Comparison of ENCODE assay signal across 23 cellular contexts in genomic region chr2:188503975-188504374, GRCh38.
DNase-seq lines count a peak whose midpoint lies in the region; ATAC-seq, FAIRE-seq and TF ChIP-seq lines count a peak whose summit lies in the region.
"Had no signal": no experiment of that assay in that cellular context is flagged by ENCODE, and none has a peak within 500 bp of the region (broad histone marks: within the 10 kb centered on the region; RNA-seq: fewer than 3 reads in every experiment).

No MANE protein-coding gene starts in this region.

- H3F3A ChIP-seq in neural cell (ENCODE audit: insufficient read depth, low read length, poor library complexity, severe bottlenecking) = no peaks in the 10 kb centered on the region

- no peaks in the 10 kb centered on the region for H4K20me1 ChIP-seq in neural cell (ENCODE audit: insufficient read depth)
- H4K20me1 ChIP-seq: BLaER1 had no signal

- DNase-seq in Kasumi-1 (lab: John Stamatoyannopoulos, UW) = no peak
- DNase-seq in HCEC 1CT = no peak
- no peak for DNase-seq in C1 segment of cervical spinal cord (lab: John Stamatoyannopoulos, UW)
- no peak for DNase-seq in activated T-cell treated with anti-CD3 and anti-CD28 coated beads, Interleukin-2, amount 50 U/mL, for 1 hour
- DNase-seq: 8988T; ACHN; BE2C; Caco-2; Calu3; CD4-positive, alpha-beta T cell; CD8-positive, alpha-beta T cell; DND-41; GDM1 had no signal

- H3K27me3 ChIP-seq in neural cell (ENCODE audit: insufficient read depth, low read depth, low read length) = no peaks in the 10 kb centered on the region
- H3K27me3 ChIP-seq: BE2C, BLaER1 had no signal

- no peak overlapping the region for H3K4me3 ChIP-seq in neural cell (ENCODE audit: low read length)
- H3K4me3 ChIP-seq: BLaER1, GM12878 had no signal

- no peak for TF ChIP-seq RAD21 in neural cell (conservative IDR thresholded peaks at IDR 0.05)

- no peaks in the 10 kb centered on the region for H3K9me3 ChIP-seq in neural cell (ENCODE audit: low read length)
- H3K9me3 ChIP-seq: BE2C, BLaER1, Caco-2 had no signal

- peak; percentile 65 for TF ChIP-seq EP300 in neural cell (conservative IDR thresholded peaks at IDR 0.05; ENCODE audit: poor library complexity, severe bottlenecking)

- no peaks in the 10 kb centered on the region for H3K36me3 ChIP-seq in neural cell (ENCODE audit: insufficient read depth, low read length)
- H3K36me3 ChIP-seq: BE2C, BLaER1 had no signal

- ATAC-seq in SK-N-SH treated with all-trans-retinoic acid at 6 μM for 48 hours = no peak
- ATAC-seq: CD8-positive, alpha-beta T cell; GM12878 had no signal

- no peak for TF ChIP-seq CTCF in neural cell (IDR thresholded peaks at IDR 0.05; ENCODE audit: poor library complexity, severe bottlenecking)

- no peaks in the 10 kb centered on the region for H3K9me2 ChIP-seq in neural cell (ENCODE audit: insufficient read depth, low read length)

- FAIRE-seq in G401.6 (lab: Jason Lieb, UNC) = peak; percentile 52
- FAIRE-seq: A204.1, D721Med, GM12878, GM12892, GM18507 had no signal

- H3K79me2 ChIP-seq in neural cell (replicated peaks; ENCODE audit: insufficient read depth, low read length) = no peaks in the 10 kb centered on the region

- no peak overlapping the region for H3K27ac ChIP-seq in neural cell (ENCODE audit: low read length)
- H3K27ac ChIP-seq: BLaER1, C4-2B had no signal

- H3K9ac ChIP-seq in neural cell (ENCODE audit: low read length) = no peak overlapping the region
- H3K9ac ChIP-seq: BLaER1 had no signal

- H3K4me2 ChIP-seq in neural cell (ENCODE audit: low read length) = no peak overlapping the region
- H3K4me2 ChIP-seq: BLaER1 had no signal

- no peak overlapping the region for H2AFZ ChIP-seq in neural cell (ENCODE audit: low read depth, low read length)

TF ChIP-seq in SK-N-SH treated with all-trans-retinoic acid at 6 μM for 48 hours, 23 proteins besides CTCF, POLR2A, EP300 and RAD21:
- no peak for TF ChIP-seq PPARA (CRISPR knock-in tag; IDR thresholded peaks at IDR 0.05; ENCODE audit: borderline replicate concordance)
- TF ChIP-seq GLIS3 (CRISPR knock-in tag; IDR thresholded peaks at IDR 0.05) = no peak
- no peak for TF ChIP-seq ZNF8 (CRISPR knock-in tag; IDR thresholded peaks at IDR 0.05)
- TF ChIP-seq, protein P1, sequence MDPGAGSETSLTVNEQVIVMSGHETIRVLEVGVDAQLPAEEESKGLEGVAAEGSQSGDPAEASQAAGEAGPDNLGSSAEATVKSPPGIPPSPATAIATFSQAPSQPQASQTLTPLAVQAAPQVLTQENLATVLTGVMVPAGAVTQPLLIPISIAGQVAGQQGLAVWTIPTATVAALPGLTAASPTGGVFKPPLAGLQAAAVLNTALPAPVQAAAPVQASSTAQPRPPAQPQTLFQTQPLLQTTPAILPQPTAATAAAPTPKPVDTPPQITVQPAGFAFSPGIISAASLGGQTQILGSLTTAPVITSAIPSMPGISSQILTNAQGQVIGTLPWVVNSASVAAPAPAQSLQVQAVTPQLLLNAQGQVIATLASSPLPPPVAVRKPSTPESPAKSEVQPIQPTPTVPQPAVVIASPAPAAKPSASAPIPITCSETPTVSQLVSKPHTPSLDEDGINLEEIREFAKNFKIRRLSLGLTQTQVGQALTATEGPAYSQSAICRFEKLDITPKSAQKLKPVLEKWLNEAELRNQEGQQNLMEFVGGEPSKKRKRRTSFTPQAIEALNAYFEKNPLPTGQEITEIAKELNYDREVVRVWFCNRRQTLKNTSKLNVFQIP (CRISPR knock-in tag; IDR thresholded peaks at IDR 0.05; ENCODE audit: borderline replicate concordance, low read depth) = no peak
- no peak for TF ChIP-seq ZNF565 (CRISPR knock-in tag; conservative IDR thresholded peaks at IDR 0.05; ENCODE audit: low read depth)
- no peak for TF ChIP-seq OSR1 (CRISPR knock-in tag; IDR thresholded peaks at IDR 0.05)
- no peak for TF ChIP-seq TCF4 (CRISPR knock-in tag; IDR thresholded peaks at IDR 0.05; ENCODE audit: borderline replicate concordance)
- peak; percentile 49; the same call in 1 of the 2 replicates for TF ChIP-seq ISL1 (CRISPR knock-in tag; IDR thresholded peaks at IDR 0.05)

TF ChIP-seq in neural cell, 6 proteins besides CTCF, POLR2A, EP300 and RAD21:
- TF ChIP-seq, protein P2, sequence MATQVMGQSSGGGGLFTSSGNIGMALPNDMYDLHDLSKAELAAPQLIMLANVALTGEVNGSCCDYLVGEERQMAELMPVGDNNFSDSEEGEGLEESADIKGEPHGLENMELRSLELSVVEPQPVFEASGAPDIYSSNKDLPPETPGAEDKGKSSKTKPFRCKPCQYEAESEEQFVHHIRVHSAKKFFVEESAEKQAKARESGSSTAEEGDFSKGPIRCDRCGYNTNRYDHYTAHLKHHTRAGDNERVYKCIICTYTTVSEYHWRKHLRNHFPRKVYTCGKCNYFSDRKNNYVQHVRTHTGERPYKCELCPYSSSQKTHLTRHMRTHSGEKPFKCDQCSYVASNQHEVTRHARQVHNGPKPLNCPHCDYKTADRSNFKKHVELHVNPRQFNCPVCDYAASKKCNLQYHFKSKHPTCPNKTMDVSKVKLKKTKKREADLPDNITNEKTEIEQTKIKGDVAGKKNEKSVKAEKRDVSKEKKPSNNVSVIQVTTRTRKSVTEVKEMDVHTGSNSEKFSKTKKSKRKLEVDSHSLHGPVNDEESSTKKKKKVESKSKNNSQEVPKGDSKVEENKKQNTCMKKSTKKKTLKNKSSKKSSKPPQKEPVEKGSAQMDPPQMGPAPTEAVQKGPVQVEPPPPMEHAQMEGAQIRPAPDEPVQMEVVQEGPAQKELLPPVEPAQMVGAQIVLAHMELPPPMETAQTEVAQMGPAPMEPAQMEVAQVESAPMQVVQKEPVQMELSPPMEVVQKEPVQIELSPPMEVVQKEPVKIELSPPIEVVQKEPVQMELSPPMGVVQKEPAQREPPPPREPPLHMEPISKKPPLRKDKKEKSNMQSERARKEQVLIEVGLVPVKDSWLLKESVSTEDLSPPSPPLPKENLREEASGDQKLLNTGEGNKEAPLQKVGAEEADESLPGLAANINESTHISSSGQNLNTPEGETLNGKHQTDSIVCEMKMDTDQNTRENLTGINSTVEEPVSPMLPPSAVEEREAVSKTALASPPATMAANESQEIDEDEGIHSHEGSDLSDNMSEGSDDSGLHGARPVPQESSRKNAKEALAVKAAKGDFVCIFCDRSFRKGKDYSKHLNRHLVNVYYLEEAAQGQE (IDR thresholded peaks at IDR 0.05; ENCODE audit: borderline replicate concordance) = peak; percentile 54
- peak; percentile 28 for TF ChIP-seq POLR2AphosphoS5 (IDR thresholded peaks at IDR 0.05)
- TF ChIP-seq SMC3 (conservative IDR thresholded peaks at IDR 0.05; ENCODE audit: poor library complexity) = no peak
